In genomic region chr2:101262142-101262541, GRCh38 we compare ENCODE assay signal across 1 cellular context.
TF ChIP-seq lines count a peak whose summit lies in the region.

No MANE protein-coding gene starts in this region.

TF ChIP-seq in HepG2, 621 proteins besides CTCF, POLR2A, EP300 and RAD21:
- TF ChIP-seq TFDP2 (CRISPR knock-in tag; IDR thresholded peaks at IDR 0.05) (no peak), NFE2L2 (IDR thresholded peaks at IDR 0.05; ENCODE audit: low read length) (no peak), ZBTB46 (CRISPR knock-in tag; IDR thresholded peaks at IDR 0.05; ENCODE audit: borderline replicate concordance) (no peak), ATAD3A (CRISPR knock-in tag; IDR thresholded peaks at IDR 0.05) (no peak), ZFAT (CRISPR knock-in tag; conservative IDR thresholded peaks at IDR 0.05) (no peak), ZFP36L1 (CRISPR knock-in tag; IDR thresholded peaks at IDR 0.05) (no peak), MAFK (conservative IDR thresholded peaks at IDR 0.05 in 1 of 2, IDR thresholded peaks at IDR 0.05 in 1 of 2; ENCODE audit: low read length in 2 of 2) (no peak), NFIB (CRISPR knock-in tag; IDR thresholded peaks at IDR 0.05; ENCODE audit: borderline replicate concordance) (no peak), ATF7 (IDR thresholded peaks at IDR 0.05) (no peak), ATF7 (CRISPR knock-in tag; IDR thresholded peaks at IDR 0.05) (no peak), CREM (IDR thresholded peaks at IDR 0.05) (no peak), CREM (CRISPR knock-in tag; IDR thresholded peaks at IDR 0.05) (no peak), ZFP37 (CRISPR knock-in tag; IDR thresholded peaks at IDR 0.05; ENCODE audit: borderline replicate concordance) (no peak), TAF15 (IDR thresholded peaks at IDR 0.05; ENCODE audit: low read depth, low read length, poor library complexity, severe bottlenecking) (no peak), KLF6 (CRISPR knock-in tag; IDR thresholded peaks at IDR 0.05) (no peak), PHF8 (CRISPR knock-in tag; IDR thresholded peaks at IDR 0.05) (no peak), MLLT10 (CRISPR knock-in tag; IDR thresholded peaks at IDR 0.05) (no peak), KDM1A (CRISPR knock-in tag; IDR thresholded peaks at IDR 0.05) (no peak)
